In genomic region chr11:67320691-67321090, GRCh38 we compare ENCODE assay signal across 36 cellular contexts. TPM values are rescaled to one million over a fixed set of nuclear protein-coding genes. Genes with fewer than 3 reads are reported as not detected.
"Had no signal": no experiment of that assay in that cellular context is flagged by ENCODE, and none has a peak within 500 bp of the region (broad histone marks: within the 10 kb centered on the region; RNA-seq: fewer than 3 reads in every experiment).

No MANE protein-coding gene starts in this region.

- H3K36me3 Mint-ChIP-seq: activated naive CD8-positive, alpha-beta T cell treated with anti-CD3 and anti-CD28 coated beads for 36 hours; brain had no signal

- H3K36me3 ChIP-seq: adrenal gland, ascending aorta, cardiac muscle cell had no signal

- H3K9me3 Mint-ChIP-seq: activated B cell treated with CpG ODN at 0.5 μM for 24 hours; activated CD4-positive, alpha-beta memory T cell treated with anti-CD3 and anti-CD28 coated beads for 36 hours; activated CD8-positive, alpha-beta T cell treated with anti-CD3 and anti-CD28 coated beads for 36 hours; activated naive CD4-positive, alpha-beta T cell treated with anti-CD3 and anti-CD28 coated beads for 36 hours; activated naive CD4-positive, alpha-beta T cell treated with anti-CD3 and anti-CD28 coated beads, Interleukin-2, amount 50 U/mL, for 72 hours; activated naive CD8-positive, alpha-beta T cell treated with anti-CD3 and anti-CD28 coated beads for 36 hours; activated T-cell treated with anti-CD3 and anti-CD28 coated beads, Interleukin-2, amount 50 U/mL, for 4 hours; activated T-cell treated with anti-CD3 and anti-CD28 coated beads, Interleukin-2, amount 50 U/mL, for 72 hours; activated T-helper 1 cell treated with anti-CD3 and anti-CD28 coated beads, Interleukin-12 subunit alpha, Interleukin-12 subunit beta, Interleukin-2, Interleukin-4 antibody, amounts not matched to agents 30 ng/mL and 10 ng/mL and 1 ng/mL, durations not matched to agents 14 hours and 24 hours and 36 hours; activated T-helper 17 cell treated with anti-CD3 and anti-CD28 coated beads, Interleukin-2, amount 50 U/mL, for 72 hours; central memory CD8-positive, alpha-beta T cell; T-helper 1 cell treated with Interleukin-12 subunit alpha and Interleukin-12 subunit beta and Interleukin-4 antibody, amounts not matched to agents 30 μg/mL and 1 μg/mL, for 36 hours; T-helper 2 cell treated with Interferon-gamma antibody and Interleukin-4, amounts not matched to agents 5 μg/mL and 100 μg/mL, for 36 hours had no signal

- H3K4me3 ChIP-seq: adrenal gland, ascending aorta, cardiac muscle cell had no signal

- H3K9me3 ChIP-seq: adrenal gland, ascending aorta had no signal

- H3K4me3 Mint-ChIP-seq: activated B cell treated with CpG ODN at 0.5 μM for 24 hours; activated CD4-positive, alpha-beta memory T cell treated with anti-CD3 and anti-CD28 coated beads for 36 hours; activated CD4-positive, alpha-beta T cell treated with anti-CD3 and anti-CD28 coated beads for 36 hours; activated CD8-positive, alpha-beta T cell treated with anti-CD3 and anti-CD28 coated beads for 36 hours; activated naive CD4-positive, alpha-beta T cell treated with anti-CD3 and anti-CD28 coated beads for 36 hours; activated naive CD8-positive, alpha-beta T cell treated with anti-CD3 and anti-CD28 coated beads for 36 hours; activated T-cell treated with anti-CD3 and anti-CD28 coated beads, Interleukin-2, amount 50 U/mL, for 4 hours; activated T-cell treated with anti-CD3 and anti-CD28 coated beads, Interleukin-2, amount 50 U/mL, for 72 hours; activated T-helper 1 cell treated with anti-CD3 and anti-CD28 coated beads, Interleukin-12 subunit alpha, Interleukin-12 subunit beta, Interleukin-2, Interleukin-4 antibody, amounts not matched to agents 30 ng/mL and 10 ng/mL and 1 ng/mL, durations not matched to agents 14 hours and 24 hours and 36 hours; activated T-helper 17 cell treated with anti-CD3 and anti-CD28 coated beads, Interleukin-2, amount 50 U/mL, for 72 hours; central memory CD8-positive, alpha-beta T cell; T-helper 1 cell treated with Interleukin-12 subunit alpha and Interleukin-12 subunit beta and Interleukin-4 antibody, amounts not matched to agents 30 μg/mL and 1 μg/mL, for 36 hours; T-helper 2 cell treated with Interferon-gamma antibody and Interleukin-4, amounts not matched to agents 5 μg/mL and 100 μg/mL, for 36 hours had no signal

- H3K27me3 Mint-ChIP-seq: activated B cell treated with CpG ODN at 0.5 μM for 24 hours; activated CD4-positive, alpha-beta memory T cell treated with anti-CD3 and anti-CD28 coated beads for 36 hours; activated CD8-positive, alpha-beta T cell treated with anti-CD3 and anti-CD28 coated beads for 36 hours; activated T-helper 17 cell treated with anti-CD3 and anti-CD28 coated beads, Interleukin-2, amount 50 U/mL, for 72 hours; brain; central memory CD8-positive, alpha-beta T cell had no signal

- ATAC-seq: activated CD4-positive, alpha-beta T cell treated with anti-CD3 and anti-CD28 coated beads for 36 hours; activated CD8-positive, alpha-beta T cell treated with anti-CD3 and anti-CD28 coated beads for 36 hours; activated naive CD4-positive, alpha-beta T cell treated with anti-CD3 and anti-CD28 coated beads, Interleukin-2, amount 50 U/mL, for 72 hours; activated T-cell treated with anti-CD3 and anti-CD28 coated beads, Interleukin-2, amount 50 U/mL, for 4 hours; activated T-cell treated with anti-CD3 and anti-CD28 coated beads, Interleukin-2, amount 50 U/mL, for 72 hours; activated T-helper 17 cell treated with anti-CD3 and anti-CD28 coated beads, Interleukin-2, amount 50 U/mL, for 72 hours had no signal

- H3K27me3 ChIP-seq: adrenal gland, ascending aorta had no signal

- H3K27ac Mint-ChIP-seq: activated B cell treated with CpG ODN at 0.5 μM for 24 hours; activated CD4-positive, alpha-beta memory T cell treated with anti-CD3 and anti-CD28 coated beads for 36 hours; activated CD4-positive, alpha-beta T cell treated with anti-CD3 and anti-CD28 coated beads for 36 hours; activated CD8-positive, alpha-beta T cell treated with anti-CD3 and anti-CD28 coated beads for 36 hours; activated naive CD4-positive, alpha-beta T cell treated with anti-CD3 and anti-CD28 coated beads for 36 hours; activated naive CD4-positive, alpha-beta T cell treated with anti-CD3 and anti-CD28 coated beads, Interleukin-2, amount 50 U/mL, for 72 hours; activated naive CD8-positive, alpha-beta T cell treated with anti-CD3 and anti-CD28 coated beads for 36 hours; activated T-helper 1 cell treated with anti-CD3 and anti-CD28 coated beads, Interleukin-12 subunit alpha, Interleukin-12 subunit beta, Interleukin-2, Interleukin-4 antibody, amounts not matched to agents 30 ng/mL and 10 ng/mL and 1 ng/mL, durations not matched to agents 14 hours and 24 hours and 36 hours; activated T-helper 17 cell treated with anti-CD3 and anti-CD28 coated beads, Interleukin-2, amount 50 U/mL, for 72 hours; T-helper 2 cell treated with Interferon-gamma antibody and Interleukin-4, amounts not matched to agents 5 μg/mL and 100 μg/mL, for 36 hours had no signal

- DNase-seq: activated B cell treated with CpG ODN at 0.5 μM for 24 hours; activated CD4-positive, alpha-beta memory T cell treated with anti-CD3 and anti-CD28 coated beads for 36 hours; activated CD4-positive, alpha-beta T cell treated with anti-CD3 and anti-CD28 coated beads for 36 hours; activated CD4-positive, alpha-beta T cell treated with anti-CD3 and anti-CD28 coated beads for 48 hours; activated CD4-positive, alpha-beta T cell treated with anti-CD3 and anti-CD28 coated beads, Interleukin-2, amount 50 U/mL, for 1 hour; activated CD4-positive, alpha-beta T cell treated with anti-CD3 and anti-CD28 coated beads, Interleukin-2, amount 50 U/mL, for 4 hours; activated CD4-positive, CD25-positive, alpha-beta regulatory T cell treated with anti-CD3 and anti-CD28 coated beads, Interleukin-2, amount 50 U/mL, for 72 hours; activated CD8-positive, alpha-beta memory T cell treated with anti-CD3 and anti-CD28 coated beads, Interleukin-2, amount 50 U/mL, for 4 hours; activated CD8-positive, alpha-beta T cell treated with anti-CD3 and anti-CD28 coated beads for 36 hours; activated gamma-delta T cell treated with Interleukin-2 at 50 U/mL for 16 hours; activated naive CD4-positive, alpha-beta T cell; activated naive CD4-positive, alpha-beta T cell treated with anti-CD3 and anti-CD28 coated beads for 36 hours; activated naive CD4-positive, alpha-beta T cell treated with anti-CD3 and anti-CD28 coated beads, Interleukin-2, amount 50 U/mL, for 16 hours; activated naive CD8-positive, alpha-beta T cell treated with anti-CD3 and anti-CD28 coated beads for 36 hours; activated T-cell treated with anti-CD3 and anti-CD28 coated beads for 4 hours; activated T-cell treated with anti-CD3 and anti-CD28 coated beads, Interleukin-2, amount 50 U/mL, for 1 hour; activated T-cell treated with anti-CD3 and anti-CD28 coated beads, Interleukin-2, amount 50 U/mL, for 4 hours; activated T-cell treated with anti-CD3 and anti-CD28 coated beads, Interleukin-2, amount 50 U/mL, for 72 hours; adrenal gland; amniotic stem cell; caudate nucleus; cerebellar nuclear complex; SW 1271; T-helper 1 cell; T-helper 2 cell; T-helper 9 cell had no signal

- H3K27ac ChIP-seq: adrenal gland, ascending aorta, cardiac muscle cell, VCaP had no signal

RNA-seq across cellular contexts. Expression of gene CLCF1, which starts 52.7 kb away (rescaled TPM):
- total RNA-seq: activated naive CD4-positive, alpha-beta T cell treated with anti-CD3 and anti-CD28 coated beads for 36 hours had no signal
